ENCODE assay signal across 12 cellular contexts in the genomic region with DNA sequence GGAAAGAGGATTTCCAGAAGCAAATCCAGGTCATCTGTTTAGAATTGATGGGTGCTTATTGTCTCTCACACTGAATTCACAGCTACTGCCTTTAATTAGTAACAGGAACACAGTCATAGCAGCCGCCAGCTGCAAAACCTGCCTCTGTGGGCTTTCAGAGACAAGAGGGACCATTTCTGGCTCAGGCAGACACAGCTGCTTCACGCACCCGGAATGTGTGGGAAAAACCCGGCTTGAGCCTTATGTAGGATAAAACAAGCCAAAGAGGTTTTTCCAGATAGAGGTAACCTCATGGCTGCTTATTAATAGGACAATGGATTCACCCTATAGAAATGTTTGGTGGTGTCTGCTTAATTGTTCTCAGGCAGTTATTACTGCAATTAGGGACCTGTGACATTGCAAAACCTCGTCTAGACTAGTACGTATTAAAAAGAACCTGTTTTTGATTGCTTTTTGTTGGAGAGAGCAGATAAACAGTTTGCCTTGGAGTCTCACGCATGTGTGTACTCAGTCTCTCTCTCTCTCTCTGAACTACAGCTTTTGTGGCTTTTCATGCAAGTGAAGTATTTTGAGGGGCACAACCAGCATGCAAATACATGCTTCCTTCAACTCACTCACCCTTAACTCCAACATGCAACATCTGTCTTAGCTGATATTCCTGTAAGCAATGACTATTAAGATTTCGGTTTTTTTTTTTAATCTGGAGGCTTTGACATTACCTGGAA.
A peak's percentile ranks its signal among the peaks of the same experiment; 100 is the strongest.
DNase-seq lines count a peak whose midpoint lies in the region; ATAC-seq and TF ChIP-seq lines count a peak whose summit lies in the region.
"Had no signal": no experiment of that assay in that cellular context is flagged by ENCODE, and none has a peak within 500 bp of the region (broad histone marks: within the 10 kb centered on the region; RNA-seq: fewer than 3 reads in every experiment).

No MANE protein-coding gene starts in this region.

- H3K27me3 Mint-ChIP-seq in CD4-positive, alpha-beta T cell: no peaks in the 10 kb centered on the region
- no peaks in the 10 kb centered on the region for H3K27me3 Mint-ChIP-seq in activated T-helper 1 cell treated with anti-CD3 and anti-CD28 coated beads, Interleukin-12 subunit alpha, Interleukin-12 subunit beta, Interleukin-2, Interleukin-4 antibody, amounts not matched to agents 30 ng/mL and 10 ng/mL and 1 ng/mL, durations not matched to agents 14 hours and 24 hours and 36 hours (ENCODE audit: insufficient read depth)
- H3K27me3 Mint-ChIP-seq: central memory CD8-positive, alpha-beta T cell had no signal

- no peaks in the 10 kb centered on the region for H3K36me3 Mint-ChIP-seq in CD4-positive, alpha-beta T cell (ENCODE audit: low read depth)
- no peaks in the 10 kb centered on the region for H3K36me3 Mint-ChIP-seq in activated T-helper 1 cell treated with anti-CD3 and anti-CD28 coated beads, Interleukin-12 subunit alpha, Interleukin-12 subunit beta, Interleukin-2, Interleukin-4 antibody, amounts not matched to agents 30 ng/mL and 10 ng/mL and 1 ng/mL, durations not matched to agents 14 hours and 24 hours and 36 hours (ENCODE audit: low read depth)

- H3K9me3 Mint-ChIP-seq in CD4-positive, alpha-beta T cell: peaks cover 2% of the 10 kb centered on the region
- no peaks in the 10 kb centered on the region for H3K9me3 Mint-ChIP-seq in activated T-helper 1 cell treated with anti-CD3 and anti-CD28 coated beads, Interleukin-12 subunit alpha, Interleukin-12 subunit beta, Interleukin-2, Interleukin-4 antibody, amounts not matched to agents 30 ng/mL and 10 ng/mL and 1 ng/mL, durations not matched to agents 14 hours and 24 hours and 36 hours

- ATAC-seq in GM19455 (IDR thresholded peaks at IDR 0.05; ENCODE audit: unreplicated experiment) (peak; percentile 80), GM21381 (IDR thresholded peaks at IDR 0.05; ENCODE audit: unreplicated experiment) (no peak)
- no peak for ATAC-seq in CD4-positive, alpha-beta T cell (ENCODE audit: poor library complexity)
- ATAC-seq: left lung had no signal

- H3K4me3 ChIP-seq in epithelial cell of esophagus (ENCODE audit: low read length): no peak overlapping the region
- no peak overlapping the region for H3K4me3 ChIP-seq in skeletal muscle cell (ENCODE audit: low read depth, low read length)
- H3K4me3 ChIP-seq: left lung, transverse colon had no signal

- H3K4me1 Mint-ChIP-seq in CD4-positive, alpha-beta T cell (ENCODE audit: low read depth): no peaks in the 10 kb centered on the region
- no peaks in the 10 kb centered on the region for H3K4me1 Mint-ChIP-seq in activated T-helper 1 cell treated with anti-CD3 and anti-CD28 coated beads, Interleukin-12 subunit alpha, Interleukin-12 subunit beta, Interleukin-2, Interleukin-4 antibody, amounts not matched to agents 30 ng/mL and 10 ng/mL and 1 ng/mL, durations not matched to agents 14 hours and 24 hours and 36 hours (ENCODE audit: low read depth)
- H3K4me1 Mint-ChIP-seq: central memory CD8-positive, alpha-beta T cell had no signal

- H3K4me3 Mint-ChIP-seq in CD4-positive, alpha-beta T cell: no peak overlapping the region
- H3K4me3 Mint-ChIP-seq in activated T-helper 1 cell treated with anti-CD3 and anti-CD28 coated beads, Interleukin-12 subunit alpha, Interleukin-12 subunit beta, Interleukin-2, Interleukin-4 antibody, amounts not matched to agents 30 ng/mL and 10 ng/mL and 1 ng/mL, durations not matched to agents 14 hours and 24 hours and 36 hours: no peak overlapping the region
- H3K4me3 Mint-ChIP-seq: central memory CD8-positive, alpha-beta T cell had no signal

- H3K27ac Mint-ChIP-seq in CD4-positive, alpha-beta T cell: no peak overlapping the region
- H3K27ac Mint-ChIP-seq in activated T-helper 1 cell treated with anti-CD3 and anti-CD28 coated beads, Interleukin-12 subunit alpha, Interleukin-12 subunit beta, Interleukin-2, Interleukin-4 antibody, amounts not matched to agents 30 ng/mL and 10 ng/mL and 1 ng/mL, durations not matched to agents 14 hours and 24 hours and 36 hours: no peak overlapping the region

- no peak overlapping the region for H3K27ac ChIP-seq in CD4-positive, alpha-beta T cell (ENCODE audit: low read depth, low read length)
- H3K27ac ChIP-seq: left lung, transverse colon had no signal

- DNase-seq in NAMALWA (ENCODE audit: low spot score) (peak; percentile 11), epithelial cell of esophagus (ENCODE audit: low read depth) (peak; percentile 89), skeletal muscle cell (ENCODE audit: low read depth) (peak; percentile 58)
- no peak for DNase-seq in effector CD4-positive, alpha-beta T cell
- no peak for DNase-seq in CD4-positive, alpha-beta T cell
- DNase-seq in activated T-helper 1 cell treated with anti-CD3 and anti-CD28 coated beads, Interleukin-12 subunit alpha, Interleukin-12 subunit beta, Interleukin-2, Interleukin-4 antibody, amounts not matched to agents 30 ng/mL and 10 ng/mL and 1 ng/mL, durations not matched to agents 14 hours and 24 hours and 36 hours (ENCODE audit: low spot score): no peak
- DNase-seq: activated CD8-positive, alpha-beta memory T cell treated with anti-CD3 and anti-CD28 coated beads for 24 hours; left lung; transverse colon had no signal

- CTCF ChIA-PET in CD4-positive, alpha-beta T cell (lab: Charles Lee): interaction anchor here (0.8 kb wide), 1 partner anchor 16 kb away, joined by 3 read pairs; no protein-coding TSS in a partner anchor

- no peak for TF ChIP-seq CTCF in epithelial cell of esophagus (IDR thresholded peaks at IDR 0.05; ENCODE audit: insufficient read depth, low read depth, low read length, missing control alignments)
- no peak for TF ChIP-seq CTCF in CD4-positive, alpha-beta T cell (IDR thresholded peaks at IDR 0.05)

- no peaks in the 10 kb centered on the region for H3K27me3 ChIP-seq in CD4-positive, alpha-beta T cell (ENCODE audit: control insufficient read depth, insufficient read depth, low read length)
- H3K27me3 ChIP-seq: left lung, transverse colon had no signal

- no peaks in the 10 kb centered on the region for H3K9me3 ChIP-seq in CD4-positive, alpha-beta T cell (ENCODE audit: control insufficient read depth, low read length)
- H3K9me3 ChIP-seq: transverse colon had no signal

- POLR2A ChIA-PET in CD4-positive, alpha-beta T cell (lab: Charles Lee): interaction anchor here (0.9 kb wide), 1 partner anchor 23 kb away, joined by 3 read pairs; no protein-coding TSS in a partner anchor

- intact Hi-C loops in CD4-positive, alpha-beta T cell (cut with DNase I, micrococcal nuclease): no loop called here
- intact Hi-C loops in activated T-helper 1 cell treated with anti-CD3 and anti-CD28 coated beads, Interleukin-12 subunit alpha, Interleukin-12 subunit beta, Interleukin-2, Interleukin-4 antibody, amounts not matched to agents 30 ng/mL and 10 ng/mL and 1 ng/mL, durations not matched to agents 14 hours and 24 hours and 36 hours (cut with micrococcal nuclease): no loop called here

Comparison
In these comparisons a context has a peak if more than half of its experiments do, and no peak if none do; other contexts are left out.
1. DNase-seq: peak in NAMALWA (single experiment), epithelial cell of esophagus (single experiment) and skeletal muscle cell (single experiment); none in effector CD4-positive, alpha-beta T cell (single experiment), CD4-positive, alpha-beta T cell (0 of 10) and activated T-helper 1 cell treated with anti-CD3 and anti-CD28 coated beads, Interleukin-12 subunit alpha, Interleukin-12 subunit beta, Interleukin-2, Interleukin-4 antibody, amounts not matched to agents 30 ng/mL and 10 ng/mL and 1 ng/mL, durations not matched to agents 14 hours and 24 hours and 36 hours (single experiment).